ENCODE assay signal across 11 cellular contexts in genomic region chr14:94028450-94028826, GRCh38. TPM values are rescaled to one million over a fixed set of nuclear protein-coding genes. Genes with fewer than 3 reads are reported as not detected.
DNase-seq lines count a peak whose midpoint lies in the region; ATAC-seq and TF ChIP-seq lines count a peak whose summit lies in the region.
"Had no signal": no experiment of that assay in that cellular context is flagged by ENCODE, and none has a peak within 500 bp of the region (broad histone marks: within the 10 kb centered on the region; RNA-seq: fewer than 3 reads in every experiment).

No MANE protein-coding gene starts in this region.

- peaks cover 13% of the 10 kb centered on the region for H3K36me3 Mint-ChIP-seq in brain

- no peak overlapping the region for H3K4me3 ChIP-seq in SJCRH30
- no peak overlapping the region for H3K4me3 ChIP-seq in dorsolateral prefrontal cortex

- H3K27me3 ChIP-seq in SJCRH30 (peaks cover 5% of the 10 kb centered on the region; the same call in 1 of the 2 replicates), dorsolateral prefrontal cortex (no peaks in the 10 kb centered on the region)

- TF ChIP-seq CTCF in GM13977 (IDR thresholded peaks at IDR 0.05; ENCODE audit: extremely low read depth, insufficient read depth, missing control alignments), result peak; percentile 16
- TF ChIP-seq CTCF in brain (conservative IDR thresholded peaks at IDR 0.05), result no peak
- TF ChIP-seq CTCF in dorsolateral prefrontal cortex (IDR thresholded peaks at IDR 0.05 in 54 of 56, conservative IDR thresholded peaks at IDR 0.05 in 2 of 56; ENCODE audit: low read depth in 1 of 56, partially characterized antibody in 56 of 56), result no peak

- no peak for TF ChIP-seq POLR2A in erythroblast (IDR thresholded peaks at IDR 0.05; ENCODE audit: low read length)

- no peaks in the 10 kb centered on the region for H3K36me3 ChIP-seq in SJCRH30

- no peaks in the 10 kb centered on the region for H3K9me3 ChIP-seq in SJCRH30 (replicated peaks)

- intact Hi-C loops in dorsolateral prefrontal cortex (cut with DNase I), result no loop called here

- peaks cover 2% of the 10 kb centered on the region for H3K27me3 Mint-ChIP-seq in brain

- no peak for ATAC-seq in GM21447 (IDR thresholded peaks at IDR 0.05; ENCODE audit: unreplicated experiment)

- peaks cover 31% of the 10 kb centered on the region for H3K4me1 Mint-ChIP-seq in brain

- DNase-seq in A172 (ENCODE audit: low spot score) (peak; percentile 18), GM13977 (ENCODE audit: low spot score) (peak; percentile 50), SJCRH30 (peak; percentile 22 to 37), dorsolateral prefrontal cortex (no peak), GM19240 (ENCODE audit: insufficient read length, low spot score) (no peak), erythroblast (lab: John Stamatoyannopoulos, UW) (no peak)

- in situ Hi-C loops in GM13977 (cut with MboI; ENCODE audit: low pct_unique_long_range_greater_than_20kb, low sequenced_read_pairs, unreplicated experiment), result loop anchor here (25.0 kb wide), 1 partner anchor 109 kb away; the partner anchor contains the start of gene IFI27L2

- peak overlapping the region; percentile 70 to 86 (median 79) for H3K4me3 Mint-ChIP-seq in brain

- H3K4me1 ChIP-seq in SJCRH30, result no peaks in the 10 kb centered on the region

- H3K27ac ChIP-seq in SJCRH30 (no peak overlapping the region), dorsolateral prefrontal cortex (no peak overlapping the region)

- peaks cover 0 to 2% (median 0%) of the 10 kb centered on the region in 5 experiments for H3K9me3 Mint-ChIP-seq in brain

- peak overlapping the region in 3 of 5 experiments; percentile 25 to 68 (median 65) for H3K27ac Mint-ChIP-seq in brain

RNA-seq across cellular contexts. Expression of gene OTUB2, which starts 2.3 kb away (rescaled TPM):
- 0.53 and 1.2 TPM in 2 replicates for total RNA-seq in A172 (2014; rRNA removed; shearing (Covaris generic))
- total RNA-seq in SJCRH30 (2014; rRNA removed; shearing (Covaris generic)), result 0.51 and 0.55 TPM in 2 replicates
- 1.5 TPM for polyA plus RNA-seq in brain (ENCODE audit: insufficient read depth, low read depth, low replicate concordance)
- 1 to 10 TPM in 117 of 120 experiments, under 1 TPM in 3; 0.49 to 4.7 (median 2.3) TPM for total RNA-seq in dorsolateral prefrontal cortex

RNA-seq across cellular contexts. Expression of gene CCDC197, which starts 31.3 kb away (rescaled TPM):
- not detected in 2 replicates for total RNA-seq in A172 (2014; rRNA removed; shearing (Covaris generic))
- total RNA-seq in SJCRH30 (2014; rRNA removed; shearing (Covaris generic)), result not detected in 2 replicates
- polyA plus RNA-seq in brain (ENCODE audit: insufficient read depth, low read depth, low replicate concordance), result not detected
- total RNA-seq in dorsolateral prefrontal cortex, result under 1 TPM in 2 of 120 experiments, not detected in 118; 0.38 to 0.95 TPM
- total RNA-seq: epithelial cell of proximal tubule; myocyte; T-helper 2 cell treated with Interferon-gamma antibody and Interleukin-4, amounts not matched to agents 100 ng/mL and 5 ng/mL, for 36 hours had no signal

RNA-seq across cellular contexts. Expression of gene ASB2, which starts 52.1 kb away (rescaled TPM):
- not detected in 2 replicates for total RNA-seq in A172 (2014; rRNA removed; shearing (Covaris generic))
- 2.3 and 2.4 TPM in 2 replicates for total RNA-seq in SJCRH30 (2014; rRNA removed; shearing (Covaris generic))
- polyA plus RNA-seq in brain (ENCODE audit: insufficient read depth, low read depth, low replicate concordance), result 0.70 TPM
- 10 to 100 TPM in 40 of 120 experiments, 1 to 10 TPM in 80; 1.7 to 20.6 (median 8.5) TPM for total RNA-seq in dorsolateral prefrontal cortex

RNA-seq across cellular contexts. Expression of gene DDX24, which starts 52.6 kb away (rescaled TPM):
- total RNA-seq in A172 (2014; rRNA removed; shearing (Covaris generic)), result 142 and 162 TPM in 2 replicates
- total RNA-seq in SJCRH30 (2014; rRNA removed; shearing (Covaris generic)), result 187 and 191 TPM in 2 replicates
- 426 TPM for polyA plus RNA-seq in brain (ENCODE audit: insufficient read depth, low read depth, low replicate concordance)
- 100 to 1,000 TPM; 170 to 541 (median 413) TPM for total RNA-seq in dorsolateral prefrontal cortex

RNA-seq across cellular contexts. Expression of gene IFI27L1, which starts 52.7 kb away (rescaled TPM):
- total RNA-seq in A172 (2014; rRNA removed; shearing (Covaris generic)), result 8.8 and 11.1 TPM in 2 replicates
- 9.5 and 11.9 TPM in 2 replicates for total RNA-seq in SJCRH30 (2014; rRNA removed; shearing (Covaris generic))
- polyA plus RNA-seq in brain (ENCODE audit: insufficient read depth, low read depth, low replicate concordance), result 81.3 TPM
- 10 to 100 TPM; 13.3 to 47.8 (median 25.5) TPM for total RNA-seq in dorsolateral prefrontal cortex

Comparison
In these comparisons a context has a peak if more than half of its experiments do, and no peak if none do; other contexts are left out.
1. DNase-seq: peak in A172 (single experiment), GM13977 (single experiment) and SJCRH30 (2 of 2); none in dorsolateral prefrontal cortex (0 of 10), GM19240 (single experiment) and erythroblast (0 of 2).